Comparison of ENCODE assay signal across 37 cellular contexts in the genomic region with DNA sequence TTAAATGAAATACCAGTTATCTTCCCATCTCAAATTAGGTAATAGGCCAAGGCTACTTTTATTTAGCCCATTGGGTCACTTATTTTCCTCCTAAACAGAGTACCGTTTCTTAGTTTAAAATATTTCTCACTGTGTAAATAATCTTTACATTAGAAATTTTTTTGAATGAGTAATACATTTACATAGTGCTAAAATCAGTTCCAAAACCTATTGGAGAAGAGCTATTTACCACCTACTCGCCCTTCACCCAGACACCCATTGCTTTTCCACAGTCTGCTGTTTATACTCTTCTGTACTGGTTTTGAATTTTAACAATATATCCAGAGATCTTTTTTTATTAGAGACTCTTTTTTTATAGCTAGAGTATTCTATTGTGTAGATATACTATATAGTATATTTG.
"Had no signal": no experiment of that assay in that cellular context is flagged by ENCODE, and none has a peak within 500 bp of the region (broad histone marks: within the 10 kb centered on the region; RNA-seq: fewer than 3 reads in every experiment).

No MANE protein-coding gene starts in this region.

- H3K9me3 Mint-ChIP-seq: activated naive CD4-positive, alpha-beta T cell treated with anti-CD3 and anti-CD28 coated beads for 36 hours; activated naive CD4-positive, alpha-beta T cell treated with anti-CD3 and anti-CD28 coated beads, Interleukin-2, amount 10 ng/mL, durations not matched to agents 7 days and 5 days; activated naive CD4-positive, alpha-beta T cell treated with anti-CD3 and anti-CD28 coated beads, Interleukin-2, amount 50 U/mL, for 24 hours; activated naive CD4-positive, alpha-beta T cell treated with anti-CD3 and anti-CD28 coated beads, Interleukin-2, amount 50 U/mL, for 72 hours; activated naive CD8-positive, alpha-beta T cell treated with anti-CD3 and anti-CD28 coated beads for 36 hours; activated naive CD8-positive, alpha-beta T cell treated with anti-CD3 and anti-CD28 coated beads, Interleukin-2, amount 10 ng/mL, durations not matched to agents 7 days and 5 days; activated naive CD8-positive, alpha-beta T cell treated with anti-CD3 and anti-CD28 coated beads, Interleukin-2, amount 50 U/mL, for 24 hours; activated T-cell treated with anti-CD3 and anti-CD28 coated beads, Interleukin-2, amount 50 U/mL, for 24 hours; activated T-cell treated with anti-CD3 and anti-CD28 coated beads, Interleukin-2, amount 50 U/mL, for 4 hours; activated T-helper 1 cell treated with anti-CD3 and anti-CD28 coated beads, Interleukin-12 subunit alpha, Interleukin-12 subunit beta, Interleukin-2, Interleukin-4 antibody, amounts not matched to agents 30 ng/mL and 10 ng/mL and 1 ng/mL, durations not matched to agents 14 hours and 24 hours and 36 hours; activated T-helper 17 cell treated with anti-CD3 and anti-CD28 coated beads, Interleukin-2, amount 50 U/mL, for 72 hours; activated T-helper 2 cell treated with anti-CD3 and anti-CD28 coated beads, Interferon-gamma antibody, Interleukin-2, Interleukin-4, amounts not matched to agents 10 μg/mL and 5 μg/mL and 100 μg/mL, durations not matched to agents 14 hours and 24 hours and 36 hours; brain; central memory CD8-positive, alpha-beta T cell had no signal

- H3K4me3 ChIP-seq: adrenal gland, ascending aorta, body of pancreas, breast epithelium, cardiac muscle cell had no signal

- H3K4me3 Mint-ChIP-seq: activated naive CD4-positive, alpha-beta T cell treated with anti-CD3 and anti-CD28 coated beads for 36 hours; activated naive CD4-positive, alpha-beta T cell treated with anti-CD3 and anti-CD28 coated beads, Interleukin-2, amount 10 ng/mL, durations not matched to agents 7 days and 5 days; activated naive CD4-positive, alpha-beta T cell treated with anti-CD3 and anti-CD28 coated beads, Interleukin-2, amount 50 U/mL, for 24 hours; activated naive CD8-positive, alpha-beta T cell; activated naive CD8-positive, alpha-beta T cell treated with anti-CD3 and anti-CD28 coated beads for 36 hours; activated naive CD8-positive, alpha-beta T cell treated with anti-CD3 and anti-CD28 coated beads, Interleukin-2, amount 10 ng/mL, durations not matched to agents 7 days and 5 days; activated naive CD8-positive, alpha-beta T cell treated with anti-CD3 and anti-CD28 coated beads, Interleukin-2, amount 50 U/mL, for 24 hours; activated T-cell treated with anti-CD3 and anti-CD28 coated beads, Interleukin-2, amount 50 U/mL, for 24 hours; activated T-cell treated with anti-CD3 and anti-CD28 coated beads, Interleukin-2, amount 50 U/mL, for 4 hours; activated T-helper 1 cell treated with anti-CD3 and anti-CD28 coated beads, Interleukin-12 subunit alpha, Interleukin-12 subunit beta, Interleukin-2, Interleukin-4 antibody, amounts not matched to agents 30 ng/mL and 10 ng/mL and 1 ng/mL, durations not matched to agents 14 hours and 24 hours and 36 hours; activated T-helper 17 cell treated with anti-CD3 and anti-CD28 coated beads, Interleukin-2, amount 50 U/mL, for 72 hours; brain; central memory CD8-positive, alpha-beta T cell had no signal

- H3K4me1 ChIP-seq: ascending aorta, body of pancreas, breast epithelium had no signal

- H3K36me3 ChIP-seq: adrenal gland, brain microvascular endothelial cell had no signal

- H3K27ac ChIP-seq: adrenal gland, ascending aorta, body of pancreas, brain microvascular endothelial cell, breast epithelium, cardiac muscle cell had no signal

- ATAC-seq: activated naive CD4-positive, alpha-beta T cell treated with anti-CD3 and anti-CD28 coated beads, Interleukin-2, amount 50 U/mL, for 72 hours; activated naive CD8-positive, alpha-beta T cell treated with anti-CD3 and anti-CD28 coated beads, Interleukin-2, amount 50 U/mL, for 24 hours; activated T-cell treated with anti-CD3 and anti-CD28 coated beads, Interleukin-2, amount 50 U/mL, for 4 hours; activated T-helper 17 cell treated with anti-CD3 and anti-CD28 coated beads, Interleukin-2, amount 50 U/mL, for 72 hours; body of pancreas had no signal

- DNase-seq: activated effector memory CD4-positive, alpha-beta T cell treated with anti-CD3 and anti-CD28 coated beads, Interleukin-2, amount 50 U/mL, for 16 hours; activated effector memory CD4-positive, alpha-beta T cell treated with Interleukin-2 at 50 U/mL for 16 hours; activated gamma-delta T cell; activated gamma-delta T cell treated with Interleukin-2 at 50 U/mL for 16 hours; activated naive CD4-positive, alpha-beta T cell; activated naive CD4-positive, alpha-beta T cell treated with anti-CD3 and anti-CD28 coated beads for 36 hours; activated naive CD4-positive, alpha-beta T cell treated with anti-CD3 and anti-CD28 coated beads, Interleukin-2, amount 10 ng/mL, durations not matched to agents 7 days and 5 days; activated naive CD4-positive, alpha-beta T cell treated with anti-CD3 and anti-CD28 coated beads, Interleukin-2, amount 50 U/mL, for 16 hours; activated naive CD4-positive, alpha-beta T cell treated with Interleukin-2 at 50 U/mL for 16 hours; activated naive CD8-positive, alpha-beta T cell treated with anti-CD3 and anti-CD28 coated beads for 36 hours; activated naive CD8-positive, alpha-beta T cell treated with anti-CD3 and anti-CD28 coated beads, Interleukin-2, amount 10 ng/mL, durations not matched to agents 7 days and 5 days; activated naive CD8-positive, alpha-beta T cell treated with anti-CD3 and anti-CD28 coated beads, Interleukin-2, amount 50 U/mL, for 24 hours; activated T-cell treated with anti-CD3 and anti-CD28 coated beads for 4 hours; activated T-cell treated with anti-CD3 and anti-CD28 coated beads, Interleukin-2, amount 50 U/mL, for 1 hour; activated T-cell treated with anti-CD3 and anti-CD28 coated beads, Interleukin-2, amount 50 U/mL, for 24 hours; activated T-cell treated with anti-CD3 and anti-CD28 coated beads, Interleukin-2, amount 50 U/mL, for 4 hours; adrenal gland; amniotic stem cell; amygdala; anterior cingulate cortex; aorta; body of pancreas; brain microvascular endothelial cell; caudate nucleus; central memory CD4-positive, alpha-beta T cell; cerebellar nuclear complex had no signal

- H3K27me3 ChIP-seq: adrenal gland, ascending aorta, body of pancreas, brain microvascular endothelial cell, breast epithelium, cardiac muscle cell had no signal

- H3K27me3 Mint-ChIP-seq: activated naive CD4-positive, alpha-beta T cell treated with anti-CD3 and anti-CD28 coated beads, Interleukin-2, amount 10 ng/mL, durations not matched to agents 7 days and 5 days; activated naive CD4-positive, alpha-beta T cell treated with anti-CD3 and anti-CD28 coated beads, Interleukin-2, amount 50 U/mL, for 24 hours; activated naive CD8-positive, alpha-beta T cell; activated naive CD8-positive, alpha-beta T cell treated with anti-CD3 and anti-CD28 coated beads for 36 hours; activated naive CD8-positive, alpha-beta T cell treated with anti-CD3 and anti-CD28 coated beads, Interleukin-2, amount 10 ng/mL, durations not matched to agents 7 days and 5 days; activated naive CD8-positive, alpha-beta T cell treated with anti-CD3 and anti-CD28 coated beads, Interleukin-2, amount 50 U/mL, for 24 hours; activated T-cell treated with anti-CD3 and anti-CD28 coated beads, Interleukin-2, amount 50 U/mL, for 24 hours; activated T-helper 17 cell treated with anti-CD3 and anti-CD28 coated beads, Interleukin-2, amount 50 U/mL, for 72 hours; brain; central memory CD8-positive, alpha-beta T cell had no signal

- H3K9me3 ChIP-seq: adrenal gland, ascending aorta, body of pancreas, breast epithelium had no signal

- H3K4me1 Mint-ChIP-seq: activated naive CD8-positive, alpha-beta T cell treated with anti-CD3 and anti-CD28 coated beads for 36 hours; activated naive CD8-positive, alpha-beta T cell treated with anti-CD3 and anti-CD28 coated beads, Interleukin-2, amount 10 ng/mL, durations not matched to agents 7 days and 5 days; activated T-helper 17 cell treated with anti-CD3 and anti-CD28 coated beads, Interleukin-2, amount 50 U/mL, for 72 hours; brain; central memory CD8-positive, alpha-beta T cell had no signal

- H3K27ac Mint-ChIP-seq: activated naive CD4-positive, alpha-beta T cell treated with anti-CD3 and anti-CD28 coated beads for 36 hours; activated naive CD4-positive, alpha-beta T cell treated with anti-CD3 and anti-CD28 coated beads, Interleukin-2, amount 10 ng/mL, durations not matched to agents 7 days and 5 days; activated naive CD4-positive, alpha-beta T cell treated with anti-CD3 and anti-CD28 coated beads, Interleukin-2, amount 50 U/mL, for 24 hours; activated naive CD4-positive, alpha-beta T cell treated with anti-CD3 and anti-CD28 coated beads, Interleukin-2, amount 50 U/mL, for 72 hours; activated naive CD8-positive, alpha-beta T cell; activated naive CD8-positive, alpha-beta T cell treated with anti-CD3 and anti-CD28 coated beads for 36 hours; activated naive CD8-positive, alpha-beta T cell treated with anti-CD3 and anti-CD28 coated beads, Interleukin-2, amount 10 ng/mL, durations not matched to agents 7 days and 5 days; activated naive CD8-positive, alpha-beta T cell treated with anti-CD3 and anti-CD28 coated beads, Interleukin-2, amount 50 U/mL, for 24 hours; activated T-cell treated with anti-CD3 and anti-CD28 coated beads, Interleukin-2, amount 50 U/mL, for 24 hours; activated T-helper 17 cell treated with anti-CD3 and anti-CD28 coated beads, Interleukin-2, amount 50 U/mL, for 72 hours; activated T-helper 2 cell treated with anti-CD3 and anti-CD28 coated beads, Interferon-gamma antibody, Interleukin-2, Interleukin-4, amounts not matched to agents 10 μg/mL and 5 μg/mL and 100 μg/mL, durations not matched to agents 14 hours and 24 hours and 36 hours; brain had no signal
